Comparison of ENCODE assay signal across 1 cellular context in the genomic region with DNA sequence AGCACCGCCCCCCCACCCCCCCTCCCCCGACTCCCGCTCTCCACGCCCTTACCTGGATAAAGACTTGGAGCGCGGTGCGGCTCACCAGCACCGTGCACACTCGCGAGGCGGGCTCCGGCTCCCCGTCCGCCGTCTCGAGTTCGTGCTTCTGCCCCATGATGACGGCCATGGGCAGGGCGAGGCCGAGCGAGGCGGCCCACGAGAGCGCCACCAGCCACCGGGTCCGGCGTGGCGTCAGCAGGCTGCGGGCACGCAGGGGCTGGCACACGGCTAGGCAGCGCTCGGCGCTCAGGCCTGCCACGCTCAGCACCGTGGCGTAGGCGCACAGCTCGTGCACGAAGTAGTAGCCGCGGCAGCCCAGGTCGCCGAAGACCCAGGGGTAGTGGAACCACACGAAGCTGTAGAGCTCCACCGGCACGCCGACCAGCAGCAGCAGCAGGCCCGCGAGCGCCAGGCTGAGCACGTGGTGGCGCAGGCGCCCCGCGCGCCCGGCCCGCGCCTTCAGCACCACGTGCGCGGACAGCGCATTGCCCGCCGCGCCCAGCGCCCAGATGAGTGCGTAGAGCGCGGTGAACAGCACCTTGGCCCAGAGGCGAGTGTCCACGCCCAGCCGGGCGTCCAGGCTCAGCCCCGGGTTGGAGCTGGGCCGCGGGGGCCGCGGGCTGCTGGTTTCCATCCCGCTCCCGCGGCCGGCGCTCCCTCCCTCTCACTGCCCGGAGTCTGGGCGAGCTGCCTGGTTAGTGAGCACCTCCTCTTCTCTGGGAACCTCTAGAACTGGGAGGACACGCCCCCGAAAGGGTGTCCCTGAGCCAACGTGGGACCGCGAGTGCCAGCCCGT.
TF ChIP-seq lines count a peak whose summit lies in the region.

A gene with protein sequence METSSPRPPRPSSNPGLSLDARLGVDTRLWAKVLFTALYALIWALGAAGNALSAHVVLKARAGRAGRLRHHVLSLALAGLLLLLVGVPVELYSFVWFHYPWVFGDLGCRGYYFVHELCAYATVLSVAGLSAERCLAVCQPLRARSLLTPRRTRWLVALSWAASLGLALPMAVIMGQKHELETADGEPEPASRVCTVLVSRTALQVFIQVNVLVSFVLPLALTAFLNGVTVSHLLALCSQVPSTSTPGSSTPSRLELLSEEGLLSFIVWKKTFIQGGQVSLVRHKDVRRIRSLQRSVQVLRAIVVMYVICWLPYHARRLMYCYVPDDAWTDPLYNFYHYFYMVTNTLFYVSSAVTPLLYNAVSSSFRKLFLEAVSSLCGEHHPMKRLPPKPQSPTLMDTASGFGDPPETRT (minus strand): TSS at position 742 of the 838 bp plus-strand sequence. CDS start 66 bp downstream, at position 676.

TF ChIP-seq in HepG2, 621 proteins besides CTCF, POLR2A, EP300 and RAD21 (continued from another document and continues in another):
- TF ChIP-seq, protein P1, sequence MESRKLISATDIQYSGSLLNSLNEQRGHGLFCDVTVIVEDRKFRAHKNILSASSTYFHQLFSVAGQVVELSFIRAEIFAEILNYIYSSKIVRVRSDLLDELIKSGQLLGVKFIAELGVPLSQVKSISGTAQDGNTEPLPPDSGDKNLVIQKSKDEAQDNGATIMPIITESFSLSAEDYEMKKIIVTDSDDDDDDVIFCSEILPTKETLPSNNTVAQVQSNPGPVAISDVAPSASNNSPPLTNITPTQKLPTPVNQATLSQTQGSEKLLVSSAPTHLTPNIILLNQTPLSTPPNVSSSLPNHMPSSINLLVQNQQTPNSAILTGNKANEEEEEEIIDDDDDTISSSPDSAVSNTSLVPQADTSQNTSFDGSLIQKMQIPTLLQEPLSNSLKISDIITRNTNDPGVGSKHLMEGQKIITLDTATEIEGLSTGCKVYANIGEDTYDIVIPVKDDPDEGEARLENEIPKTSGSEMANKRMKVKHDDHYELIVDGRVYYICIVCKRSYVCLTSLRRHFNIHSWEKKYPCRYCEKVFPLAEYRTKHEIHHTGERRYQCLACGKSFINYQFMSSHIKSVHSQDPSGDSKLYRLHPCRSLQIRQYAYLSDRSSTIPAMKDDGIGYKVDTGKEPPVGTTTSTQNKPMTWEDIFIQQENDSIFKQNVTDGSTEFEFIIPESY (CRISPR knock-in tag; IDR thresholded peaks at IDR 0.05), result peak; percentile 92
- TF ChIP-seq ETV6 (CRISPR knock-in tag; conservative IDR thresholded peaks at IDR 0.05) (peak; percentile 99), ZNF205 (CRISPR knock-in tag; IDR thresholded peaks at IDR 0.05) (peak; percentile 96), ZSCAN9 (CRISPR knock-in tag; IDR thresholded peaks at IDR 0.05; ENCODE audit: borderline replicate concordance) (peak; percentile 99), PITX1 (CRISPR knock-in tag; IDR thresholded peaks at IDR 0.05) (0 out of 2 replicates have a peak, but pooled peaks have one; percentile 20), ARNT2 (CRISPR knock-in tag; IDR thresholded peaks at IDR 0.05; ENCODE audit: low read depth) (peak; percentile 100), TCF7L2 (IDR thresholded peaks at IDR 0.05; ENCODE audit: low read depth, low read length) (no peak), RXRA (CRISPR knock-in tag; IDR thresholded peaks at IDR 0.05) (peak; percentile 65; the same call in 1 of the 2 replicates), CEBPG (CRISPR knock-in tag; IDR thresholded peaks at IDR 0.05) (peak; percentile 59; the same call in 1 of the 2 replicates), ZNF335 (CRISPR knock-in tag; IDR thresholded peaks at IDR 0.05) (peak; percentile 68; the same call in 1 of the 2 replicates), PPARG (CRISPR knock-in tag; conservative IDR thresholded peaks at IDR 0.05) (peak; percentile 92), STAT5B (CRISPR knock-in tag; IDR thresholded peaks at IDR 0.05) (peak; percentile 98), RFXAP (CRISPR knock-in tag; IDR thresholded peaks at IDR 0.05; ENCODE audit: borderline replicate concordance) (peak; percentile 98), ZNF782 (CRISPR knock-in tag; IDR thresholded peaks at IDR 0.05; ENCODE audit: borderline replicate concordance) (peak; percentile 99), MAZ (IDR thresholded peaks at IDR 0.05; ENCODE audit: borderline replicate concordance, low read depth, low read length) (0 out of 2 replicates have a peak, but pooled peaks have one; percentile 44), MAZ (CRISPR knock-in tag; IDR thresholded peaks at IDR 0.05; ENCODE audit: low read depth) (peak; percentile 98), MIXL1 (CRISPR knock-in tag; IDR thresholded peaks at IDR 0.05) (peak; percentile 90; the same call in 1 of the 2 replicates), PRPF4 (IDR thresholded peaks at IDR 0.05; ENCODE audit: low read depth, low read length, poor library complexity, severe bottlenecking) (no peak), SOX6 (IDR thresholded peaks at IDR 0.05) (no peak), SOX6 (CRISPR knock-in tag; IDR thresholded peaks at IDR 0.05) (peak; percentile 50)
- TF ChIP-seq, protein P2, sequence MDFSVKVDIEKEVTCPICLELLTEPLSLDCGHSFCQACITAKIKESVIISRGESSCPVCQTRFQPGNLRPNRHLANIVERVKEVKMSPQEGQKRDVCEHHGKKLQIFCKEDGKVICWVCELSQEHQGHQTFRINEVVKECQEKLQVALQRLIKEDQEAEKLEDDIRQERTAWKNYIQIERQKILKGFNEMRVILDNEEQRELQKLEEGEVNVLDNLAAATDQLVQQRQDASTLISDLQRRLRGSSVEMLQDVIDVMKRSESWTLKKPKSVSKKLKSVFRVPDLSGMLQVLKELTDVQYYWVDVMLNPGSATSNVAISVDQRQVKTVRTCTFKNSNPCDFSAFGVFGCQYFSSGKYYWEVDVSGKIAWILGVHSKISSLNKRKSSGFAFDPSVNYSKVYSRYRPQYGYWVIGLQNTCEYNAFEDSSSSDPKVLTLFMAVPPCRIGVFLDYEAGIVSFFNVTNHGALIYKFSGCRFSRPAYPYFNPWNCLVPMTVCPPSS (IDR thresholded peaks at IDR 0.05), result no peak
- TF ChIP-seq, protein P3, sequence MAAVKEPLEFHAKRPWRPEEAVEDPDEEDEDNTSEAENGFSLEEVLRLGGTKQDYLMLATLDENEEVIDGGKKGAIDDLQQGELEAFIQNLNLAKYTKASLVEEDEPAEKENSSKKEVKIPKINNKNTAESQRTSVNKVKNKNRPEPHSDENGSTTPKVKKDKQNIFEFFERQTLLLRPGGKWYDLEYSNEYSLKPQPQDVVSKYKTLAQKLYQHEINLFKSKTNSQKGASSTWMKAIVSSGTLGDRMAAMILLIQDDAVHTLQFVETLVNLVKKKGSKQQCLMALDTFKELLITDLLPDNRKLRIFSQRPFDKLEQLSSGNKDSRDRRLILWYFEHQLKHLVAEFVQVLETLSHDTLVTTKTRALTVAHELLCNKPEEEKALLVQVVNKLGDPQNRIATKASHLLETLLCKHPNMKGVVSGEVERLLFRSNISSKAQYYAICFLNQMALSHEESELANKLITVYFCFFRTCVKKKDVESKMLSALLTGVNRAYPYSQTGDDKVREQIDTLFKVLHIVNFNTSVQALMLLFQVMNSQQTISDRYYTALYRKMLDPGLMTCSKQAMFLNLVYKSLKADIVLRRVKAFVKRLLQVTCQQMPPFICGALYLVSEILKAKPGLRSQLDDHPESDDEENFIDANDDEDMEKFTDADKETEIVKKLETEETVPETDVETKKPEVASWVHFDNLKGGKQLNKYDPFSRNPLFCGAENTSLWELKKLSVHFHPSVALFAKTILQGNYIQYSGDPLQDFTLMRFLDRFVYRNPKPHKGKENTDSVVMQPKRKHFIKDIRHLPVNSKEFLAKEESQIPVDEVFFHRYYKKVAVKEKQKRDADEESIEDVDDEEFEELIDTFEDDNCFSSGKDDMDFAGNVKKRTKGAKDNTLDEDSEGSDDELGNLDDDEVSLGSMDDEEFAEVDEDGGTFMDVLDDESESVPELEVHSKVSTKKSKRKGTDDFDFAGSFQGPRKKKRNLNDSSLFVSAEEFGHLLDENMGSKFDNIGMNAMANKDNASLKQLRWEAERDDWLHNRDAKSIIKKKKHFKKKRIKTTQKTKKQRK (IDR thresholded peaks at IDR 0.05; ENCODE audit: low read length), result no peak
- TF ChIP-seq, protein P4, sequence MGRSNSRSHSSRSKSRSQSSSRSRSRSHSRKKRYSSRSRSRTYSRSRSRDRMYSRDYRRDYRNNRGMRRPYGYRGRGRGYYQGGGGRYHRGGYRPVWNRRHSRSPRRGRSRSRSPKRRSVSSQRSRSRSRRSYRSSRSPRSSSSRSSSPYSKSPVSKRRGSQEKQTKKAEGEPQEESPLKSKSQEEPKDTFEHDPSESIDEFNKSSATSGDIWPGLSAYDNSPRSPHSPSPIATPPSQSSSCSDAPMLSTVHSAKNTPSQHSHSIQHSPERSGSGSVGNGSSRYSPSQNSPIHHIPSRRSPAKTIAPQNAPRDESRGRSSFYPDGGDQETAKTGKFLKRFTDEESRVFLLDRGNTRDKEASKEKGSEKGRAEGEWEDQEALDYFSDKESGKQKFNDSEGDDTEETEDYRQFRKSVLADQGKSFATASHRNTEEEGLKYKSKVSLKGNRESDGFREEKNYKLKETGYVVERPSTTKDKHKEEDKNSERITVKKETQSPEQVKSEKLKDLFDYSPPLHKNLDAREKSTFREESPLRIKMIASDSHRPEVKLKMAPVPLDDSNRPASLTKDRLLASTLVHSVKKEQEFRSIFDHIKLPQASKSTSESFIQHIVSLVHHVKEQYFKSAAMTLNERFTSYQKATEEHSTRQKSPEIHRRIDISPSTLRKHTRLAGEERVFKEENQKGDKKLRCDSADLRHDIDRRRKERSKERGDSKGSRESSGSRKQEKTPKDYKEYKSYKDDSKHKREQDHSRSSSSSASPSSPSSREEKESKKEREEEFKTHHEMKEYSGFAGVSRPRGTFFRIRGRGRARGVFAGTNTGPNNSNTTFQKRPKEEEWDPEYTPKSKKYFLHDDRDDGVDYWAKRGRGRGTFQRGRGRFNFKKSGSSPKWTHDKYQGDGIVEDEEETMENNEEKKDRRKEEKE (IDR thresholded peaks at IDR 0.05), result no peak
- TF ChIP-seq, protein P5, sequence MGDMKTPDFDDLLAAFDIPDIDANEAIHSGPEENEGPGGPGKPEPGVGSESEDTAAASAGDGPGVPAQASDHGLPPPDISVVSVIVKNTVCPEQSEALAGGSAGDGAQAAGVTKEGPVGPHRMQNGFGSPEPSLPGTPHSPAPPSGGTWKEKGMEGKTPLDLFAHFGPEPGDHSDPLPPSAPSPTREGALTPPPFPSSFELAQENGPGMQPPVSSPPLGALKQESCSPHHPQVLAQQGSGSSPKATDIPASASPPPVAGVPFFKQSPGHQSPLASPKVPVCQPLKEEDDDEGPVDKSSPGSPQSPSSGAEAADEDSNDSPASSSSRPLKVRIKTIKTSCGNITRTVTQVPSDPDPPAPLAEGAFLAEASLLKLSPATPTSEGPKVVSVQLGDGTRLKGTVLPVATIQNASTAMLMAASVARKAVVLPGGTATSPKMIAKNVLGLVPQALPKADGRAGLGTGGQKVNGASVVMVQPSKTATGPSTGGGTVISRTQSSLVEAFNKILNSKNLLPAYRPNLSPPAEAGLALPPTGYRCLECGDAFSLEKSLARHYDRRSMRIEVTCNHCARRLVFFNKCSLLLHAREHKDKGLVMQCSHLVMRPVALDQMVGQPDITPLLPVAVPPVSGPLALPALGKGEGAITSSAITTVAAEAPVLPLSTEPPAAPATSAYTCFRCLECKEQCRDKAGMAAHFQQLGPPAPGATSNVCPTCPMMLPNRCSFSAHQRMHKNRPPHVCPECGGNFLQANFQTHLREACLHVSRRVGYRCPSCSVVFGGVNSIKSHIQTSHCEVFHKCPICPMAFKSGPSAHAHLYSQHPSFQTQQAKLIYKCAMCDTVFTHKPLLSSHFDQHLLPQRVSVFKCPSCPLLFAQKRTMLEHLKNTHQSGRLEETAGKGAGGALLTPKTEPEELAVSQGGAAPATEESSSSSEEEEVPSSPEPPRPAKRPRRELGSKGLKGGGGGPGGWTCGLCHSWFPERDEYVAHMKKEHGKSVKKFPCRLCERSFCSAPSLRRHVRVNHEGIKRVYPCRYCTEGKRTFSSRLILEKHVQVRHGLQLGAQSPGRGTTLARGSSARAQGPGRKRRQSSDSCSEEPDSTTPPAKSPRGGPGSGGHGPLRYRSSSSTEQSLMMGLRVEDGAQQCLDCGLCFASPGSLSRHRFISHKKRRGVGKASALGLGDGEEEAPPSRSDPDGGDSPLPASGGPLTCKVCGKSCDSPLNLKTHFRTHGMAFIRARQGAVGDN (CRISPR knock-in tag; IDR thresholded peaks at IDR 0.05), result peak; percentile 98
- TF ChIP-seq, protein P6, sequence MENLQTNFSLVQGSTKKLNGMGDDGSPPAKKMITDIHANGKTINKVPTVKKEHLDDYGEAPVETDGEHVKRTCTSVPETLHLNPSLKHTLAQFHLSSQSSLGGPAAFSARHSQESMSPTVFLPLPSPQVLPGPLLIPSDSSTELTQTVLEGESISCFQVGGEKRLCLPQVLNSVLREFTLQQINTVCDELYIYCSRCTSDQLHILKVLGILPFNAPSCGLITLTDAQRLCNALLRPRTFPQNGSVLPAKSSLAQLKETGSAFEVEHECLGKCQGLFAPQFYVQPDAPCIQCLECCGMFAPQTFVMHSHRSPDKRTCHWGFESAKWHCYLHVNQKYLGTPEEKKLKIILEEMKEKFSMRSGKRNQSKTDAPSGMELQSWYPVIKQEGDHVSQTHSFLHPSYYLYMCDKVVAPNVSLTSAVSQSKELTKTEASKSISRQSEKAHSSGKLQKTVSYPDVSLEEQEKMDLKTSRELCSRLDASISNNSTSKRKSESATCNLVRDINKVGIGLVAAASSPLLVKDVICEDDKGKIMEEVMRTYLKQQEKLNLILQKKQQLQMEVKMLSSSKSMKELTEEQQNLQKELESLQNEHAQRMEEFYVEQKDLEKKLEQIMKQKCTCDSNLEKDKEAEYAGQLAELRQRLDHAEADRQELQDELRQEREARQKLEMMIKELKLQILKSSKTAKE (CRISPR knock-in tag; IDR thresholded peaks at IDR 0.05; ENCODE audit: borderline replicate concordance), result peak; percentile 62
- TF ChIP-seq, protein P7, sequence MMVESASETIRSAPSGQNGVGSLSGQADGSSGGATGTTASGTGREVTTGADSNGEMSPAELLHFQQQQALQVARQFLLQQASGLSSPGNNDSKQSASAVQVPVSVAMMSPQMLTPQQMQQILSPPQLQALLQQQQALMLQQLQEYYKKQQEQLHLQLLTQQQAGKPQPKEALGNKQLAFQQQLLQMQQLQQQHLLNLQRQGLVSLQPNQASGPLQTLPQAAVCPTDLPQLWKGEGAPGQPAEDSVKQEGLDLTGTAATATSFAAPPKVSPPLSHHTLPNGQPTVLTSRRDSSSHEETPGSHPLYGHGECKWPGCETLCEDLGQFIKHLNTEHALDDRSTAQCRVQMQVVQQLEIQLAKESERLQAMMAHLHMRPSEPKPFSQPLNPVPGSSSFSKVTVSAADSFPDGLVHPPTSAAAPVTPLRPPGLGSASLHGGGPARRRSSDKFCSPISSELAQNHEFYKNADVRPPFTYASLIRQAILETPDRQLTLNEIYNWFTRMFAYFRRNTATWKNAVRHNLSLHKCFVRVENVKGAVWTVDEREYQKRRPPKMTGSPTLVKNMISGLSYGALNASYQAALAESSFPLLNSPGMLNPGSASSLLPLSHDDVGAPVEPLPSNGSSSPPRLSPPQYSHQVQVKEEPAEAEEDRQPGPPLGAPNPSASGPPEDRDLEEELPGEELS (CRISPR knock-in tag; IDR thresholded peaks at IDR 0.05), result peak; percentile 79
